In genomic region chr1:8025061-8025670, GRCh38 we compare ENCODE assay signal across 8 cellular contexts. TPM values are rescaled to one million over a fixed set of nuclear protein-coding genes. Genes with fewer than 3 reads are reported as not detected.
DNase-seq lines count a peak whose midpoint lies in the region; ATAC-seq, FAIRE-seq and TF ChIP-seq lines count a peak whose summit lies in the region.

No MANE protein-coding gene starts in this region.

- H3K27me3 ChIP-seq in adipocyte (replicated peaks; ENCODE audit: control insufficient read depth, insufficient read depth, low read length) = no peaks in the 10 kb centered on the region
- no peaks in the 10 kb centered on the region for H3K27me3 ChIP-seq in keratinocyte (ENCODE audit: control insufficient read depth, extremely low read depth, insufficient read depth, low read length)

- H3K4me1 ChIP-seq in adipocyte (ENCODE audit: control insufficient read depth, insufficient read depth, low read length) (peaks cover 63% of the 10 kb centered on the region), keratinocyte (ENCODE audit: control insufficient read depth, extremely low read depth, insufficient read depth, low read length) (peaks cover 66% of the 10 kb centered on the region)

- peaks cover 9% of the 10 kb centered on the region for H3K4me1 Mint-ChIP-seq in activated T-cell treated with anti-CD3 and anti-CD28 coated beads, Interleukin-2, amount 50 U/mL, for 4 hours (ENCODE audit: low read depth)

- H4K20me1 ChIP-seq in keratinocyte (ENCODE audit: control insufficient read depth, extremely low read depth, insufficient read depth, low read length) = peaks cover 9% of the 10 kb centered on the region

- ATAC-seq in activated T-cell treated with anti-CD3 and anti-CD28 coated beads, Interleukin-2, amount 50 U/mL, for 4 hours = no peak

- DNase-seq in activated T-cell treated with anti-CD3 and anti-CD28 coated beads, Interleukin-2, amount 50 U/mL, for 4 hours = no peak
- no peak for DNase-seq in activated T-cell treated with anti-CD3 and anti-CD28 coated beads, Interleukin-2, amount 50 U/mL, for 1 hour
- DNase-seq in adipocyte (ENCODE audit: low read depth) (peak; percentile 40), keratinocyte (ENCODE audit: low read depth, low spot score) (no peak), substantia nigra (lab: John Stamatoyannopoulos, UW) (peak in 5 of 49 donors; percentile 17 to 68 (median 37)), GM13976 (ENCODE audit: low spot score) (no peak), iPS-NIHi11 (ENCODE audit: low spot score) (no peak), HuH-7.5 (ENCODE audit: low spot score) (no peak)

- no peaks in the 10 kb centered on the region for H3K36me3 Mint-ChIP-seq in activated T-cell treated with anti-CD3 and anti-CD28 coated beads, Interleukin-2, amount 50 U/mL, for 4 hours (ENCODE audit: insufficient read depth)

- H3K9me3 Mint-ChIP-seq in activated T-cell treated with anti-CD3 and anti-CD28 coated beads, Interleukin-2, amount 50 U/mL, for 4 hours = no peaks in the 10 kb centered on the region

- H3K36me3 ChIP-seq in adipocyte (ENCODE audit: control insufficient read depth, insufficient read depth, low read length, severe bottlenecking) (peaks cover 6% of the 10 kb centered on the region), keratinocyte (ENCODE audit: control insufficient read depth in 2 of 2, extremely low read depth in 1 of 2, insufficient read depth in 2 of 2, low read length in 2 of 2) (peaks cover 1 to 16% of the 10 kb centered on the region in 2 experiments)

- H3K4me3 ChIP-seq in adipocyte (ENCODE audit: low read length) (peak overlapping the region; percentile 97), keratinocyte (ENCODE audit: control insufficient read depth in 2 of 3, extremely low read depth in 1 of 3, insufficient read depth in 2 of 3, low read depth in 1 of 3, low read length in 3 of 3) (peak overlapping the region; percentile 57 to 90 (median 64))

- peak overlapping the region; percentile 80 for H3K27ac ChIP-seq in keratinocyte (ENCODE audit: control insufficient read depth, insufficient read depth, low read length)
- peak overlapping the region; percentile 87 for H3K27ac ChIP-seq in substantia nigra (ENCODE audit: low read depth, low read length, poor library complexity, severe bottlenecking)

- FAIRE-seq in keratinocyte (lab: Jason Lieb, UNC) = peak; percentile 57

- H2AFZ ChIP-seq in keratinocyte (ENCODE audit: control insufficient read depth, low read length) = no peak overlapping the region

- dilution Hi-C loops in keratinocyte (cut with MboI; ENCODE audit: extremely low pct_ligation_motif_present, low sequenced_read_pairs) = no loop called here

- H3K9me1 ChIP-seq in keratinocyte (ENCODE audit: control insufficient read depth, extremely low read depth, insufficient read depth, low read length) = peaks cover 2% of the 10 kb centered on the region

- H3K4me3 Mint-ChIP-seq in activated T-cell treated with anti-CD3 and anti-CD28 coated beads, Interleukin-2, amount 50 U/mL, for 4 hours = peak overlapping the region; percentile 77

- H3K4me2 ChIP-seq in keratinocyte (ENCODE audit: control insufficient read depth, extremely low read depth, insufficient read depth, low read depth, low read length) = peak overlapping the region; percentile 97

- in situ Hi-C loops in GM13976 (cut with MboI; ENCODE audit: low sequenced_read_pairs, unreplicated experiment) = no loop called here

- peaks cover 64% of the 10 kb centered on the region for H3K79me2 ChIP-seq in keratinocyte (ENCODE audit: control insufficient read depth, insufficient read depth, low read length)

- H3K27me3 Mint-ChIP-seq in activated T-cell treated with anti-CD3 and anti-CD28 coated beads, Interleukin-2, amount 50 U/mL, for 4 hours (ENCODE audit: low read depth) = peaks cover 16% of the 10 kb centered on the region

- TF ChIP-seq CTCF in keratinocyte (optimal IDR thresholded peaks at IDR 0.05 in 1 of 3, IDR thresholded peaks at IDR 0.05 in 1 of 3, conservative IDR thresholded peaks at IDR 0.05 in 1 of 3; ENCODE audit: extremely low read depth in 1 of 3, insufficient read depth in 2 of 3, low read length in 3 of 3) (no peak), GM13976 (IDR thresholded peaks at IDR 0.05; ENCODE audit: borderline replicate concordance, control extremely low read depth, extremely low read depth, insufficient read depth, missing control alignments) (no peak)

- H3K9me3 ChIP-seq in adipocyte (ENCODE audit: control insufficient read depth, low read length) (no peaks in the 10 kb centered on the region), keratinocyte (ENCODE audit: control insufficient read depth, low read depth, low read length) (no peaks in the 10 kb centered on the region)

- H3K9ac ChIP-seq in adipocyte (ENCODE audit: low read length) = peak overlapping the region; percentile 92
- peak overlapping the region; percentile 84 for H3K9ac ChIP-seq in keratinocyte (ENCODE audit: control insufficient read depth, extremely low read depth, insufficient read depth, low read length)

RNA-seq across cellular contexts. Expression of gene ERRFI1, which starts 0.9 kb away (rescaled TPM):
- 1 to 10 TPM; 2.9 to 4.6 (median 3.3) TPM for total RNA-seq in activated T-cell treated with anti-CD3 and anti-CD28 coated beads, Interleukin-2, amount 50 U/mL, for 4 hours
- polyA plus RNA-seq in keratinocyte = 75.7 to 130 TPM (median 97.0 TPM) in 3 replicates
- 39.7 TPM for polyA plus RNA-seq in keratinocyte (2011; ENCODE audit: low read depth)
- polyA plus RNA-seq in keratinocyte (2011; cell fraction: cytosol; rRNA removed) = 58.1 and 97.0 TPM in 2 replicates
- 132 and 155 TPM in 2 replicates for polyA plus RNA-seq in keratinocyte (2011; cell fraction: nucleus; rRNA removed)
- 42.8 and 92.9 TPM in 2 replicates for polyA plus RNA-seq in keratinocyte (2012; ENCODE audit: low replicate concordance)
- polyA minus RNA-seq in keratinocyte = 17.4 to 68.3 TPM (median 50.7 TPM) in 3 replicates
- 31.5 TPM for polyA minus RNA-seq in keratinocyte (2011; cell fraction: cytosol; rRNA and poly(A)+ RNA removed)
- polyA minus RNA-seq in keratinocyte (2011; cell fraction: nucleus; rRNA and poly(A)+ RNA removed) = 40.3 and 72.9 TPM in 2 replicates
